In genomic region chr7:25656581-25657026, GRCh38 we compare ENCODE assay signal across 15 cellular contexts.
DNase-seq lines count a peak whose midpoint lies in the region; ATAC-seq and TF ChIP-seq lines count a peak whose summit lies in the region.
"Had no signal": no experiment of that assay in that cellular context is flagged by ENCODE, and none has a peak within 500 bp of the region (broad histone marks: within the 10 kb centered on the region; RNA-seq: fewer than 3 reads in every experiment).

No MANE protein-coding gene starts in this region.

- peaks cover 9% of the 10 kb centered on the region for H3K4me1 ChIP-seq in adipocyte (ENCODE audit: control insufficient read depth, insufficient read depth, low read length)
- H3K4me1 ChIP-seq in right atrium auricular region: peaks cover 0 to 20% of the 10 kb centered on the region in 2 donors
- H3K4me1 ChIP-seq: A549 had no signal

- H3K9me3 Mint-ChIP-seq in T-cell: no peaks in the 10 kb centered on the region

- no peaks in the 10 kb centered on the region for H3K36me3 ChIP-seq in adipocyte (ENCODE audit: control insufficient read depth, insufficient read depth, low read length, severe bottlenecking)
- no peaks in the 10 kb centered on the region for H3K36me3 ChIP-seq in right atrium auricular region
- H3K36me3 ChIP-seq: transverse colon had no signal

- peak overlapping the region; percentile 23 to 35 for H3K27ac ChIP-seq in right atrium auricular region
- H3K27ac ChIP-seq: A549, transverse colon had no signal

- POLR2A ChIA-PET in T-cell (lab: Charles Lee): no interaction called here

- peak overlapping the region in 1 of 3 donors; percentile 19 for H3K4me3 Mint-ChIP-seq in T-cell
- H3K4me3 Mint-ChIP-seq: T-helper 2 cell treated with Interferon-gamma antibody and Interleukin-4, amounts not matched to agents 5 μg/mL and 100 μg/mL, for 36 hours had no signal

- TF ChIP-seq CTCF in right atrium auricular region (IDR thresholded peaks at IDR 0.05): no peak
- TF ChIP-seq CTCF in GM10266 (IDR thresholded peaks at IDR 0.05; ENCODE audit: control insufficient read depth, insufficient read depth, low read depth, missing control alignments): no peak

- no peaks in the 10 kb centered on the region for H3K27me3 Mint-ChIP-seq in T-cell

- H3K27me3 ChIP-seq in adipocyte (replicated peaks; ENCODE audit: control insufficient read depth, insufficient read depth, low read length) (peaks cover 15% of the 10 kb centered on the region), right atrium auricular region (no peaks in the 10 kb centered on the region)
- H3K27me3 ChIP-seq: transverse colon had no signal

- H3K27ac Mint-ChIP-seq in T-cell: peak overlapping the region in 1 of 2 donors; percentile 64
- H3K27ac Mint-ChIP-seq: T-helper 2 cell treated with Interferon-gamma antibody and Interleukin-4, amounts not matched to agents 5 μg/mL and 100 μg/mL, for 36 hours had no signal

- DNase-seq in Right ventricle myocardium inferior (ENCODE audit: missing footprints) (no peak), cardiac septum (ENCODE audit: low spot score) (no peak), adipocyte (ENCODE audit: low read depth) (peak; percentile 84), right atrium auricular region (ENCODE audit: low spot score) (no peak), T-cell (no peak), GM10266 (ENCODE audit: extremely low spot score) (no peak), NCI-H226 (no peak)
- DNase-seq: activated effector memory CD4-positive, alpha-beta T cell treated with anti-CD3 and anti-CD28 coated beads, Interleukin-2, amount 50 U/mL, for 16 hours; DND-41; NCI-H2171 treated with DMSO at 0.1 percent for 48 hours; PC-3; transverse colon had no signal

- no peak overlapping the region for H3K4me3 ChIP-seq in adipocyte (ENCODE audit: low read length)
- no peak overlapping the region for H3K4me3 ChIP-seq in right atrium auricular region
- H3K4me3 ChIP-seq: A549, transverse colon had no signal

- peak; percentile 23 for ATAC-seq in Right ventricle myocardium inferior
- no peak for ATAC-seq in T-cell (replicated peaks in 1 of 4)
- ATAC-seq in HG02981 (IDR thresholded peaks at IDR 0.05; ENCODE audit: unreplicated experiment): no peak
- ATAC-seq: A549, PC-3 had no signal

- CTCF ChIA-PET in T-cell (lab: Charles Lee): interaction anchor here in 1 of 2 donors (0.7 kb wide), 1 partner anchor 391 kb away, joined by 3 read pairs; no protein-coding TSS in a partner anchor

- intact Hi-C loops in Right ventricle myocardium inferior (cut with DNase I) (no loop called here), cardiac septum (cut with DNase I) (loop anchor here (5.0 kb wide), 1 partner anchor 34 kb away; no protein-coding TSS in a partner anchor)

- H3K9me3 ChIP-seq in adipocyte (ENCODE audit: control insufficient read depth, low read length) (no peaks in the 10 kb centered on the region), right atrium auricular region (no peaks in the 10 kb centered on the region)
- H3K9me3 ChIP-seq: A549, transverse colon had no signal

- H3K4me1 Mint-ChIP-seq in T-cell: peaks cover 16 to 32% (median 19%) of the 10 kb centered on the region in 3 donors

- no peak overlapping the region for H3K9ac ChIP-seq in adipocyte (ENCODE audit: low read length)

- H3K36me3 Mint-ChIP-seq in T-cell: no peaks in the 10 kb centered on the region
